ENCODE assay signal across 11 cellular contexts in genomic region chr16:82452002-82452741, GRCh38.
"Had no signal": no experiment of that assay in that cellular context is flagged by ENCODE, and none has a peak within 500 bp of the region (broad histone marks: within the 10 kb centered on the region; RNA-seq: fewer than 3 reads in every experiment).

No MANE protein-coding gene starts in this region.

- H3K36me3 ChIP-seq: gastroesophageal sphincter, tibial nerve had no signal

- H3K4me3 Mint-ChIP-seq: stimulated activated naive B cell treated with anti-CD40 and anti-IgM and Interleukin-4, amounts not matched to agents 10 μg/mL and 1 μg/mL and 100 μg/mL, for 72 hours had no signal

- H3K27me3 ChIP-seq: gastroesophageal sphincter, tibial nerve had no signal

- H3K27ac ChIP-seq: gastroesophageal sphincter, tibial nerve had no signal

- H3K4me3 ChIP-seq: gastroesophageal sphincter, tibial nerve had no signal

- ATAC-seq: activated CD4-positive, CD25-positive, alpha-beta regulatory T cell treated with anti-CD3 and anti-CD28 coated beads, Interleukin-2, amount 50 U/mL, for 24 hours; gastroesophageal sphincter; left ventricle myocardium superior; stimulated activated naive B cell treated with anti-CD40 and anti-IgM and Interleukin-4, amounts not matched to agents 10 μg/mL and 1 μg/mL and 100 μg/mL, for 72 hours had no signal

- H3K27ac Mint-ChIP-seq: stimulated activated naive B cell treated with anti-CD40 and anti-IgM and Interleukin-4, amounts not matched to agents 10 μg/mL and 1 μg/mL and 100 μg/mL, for 72 hours had no signal

- H3K9me3 ChIP-seq: gastroesophageal sphincter, tibial nerve had no signal

- DNase-seq: activated CD4-positive, alpha-beta T cell treated with anti-CD3 and anti-CD28 coated beads, Interleukin-2, amount 50 U/mL, for 1 hour; activated CD8-positive, alpha-beta memory T cell treated with anti-CD3 and anti-CD28 coated beads for 24 hours; erythroblast; left ventricle myocardium superior; stimulated activated CD4-positive, alpha-beta T cell treated with anti-CD3 and anti-CD28 coated beads, Interleukin-12 subunit alpha, Interleukin-12 subunit beta, amount 100 ng/mL, for 4 hours; stimulated activated naive B cell treated with anti-CD40 and anti-IgM and Interleukin-4, amounts not matched to agents 10 μg/mL and 1 μg/mL and 100 μg/mL, for 72 hours; T-helper 1 cell; T1000 had no signal

- H3K36me3 Mint-ChIP-seq: stimulated activated naive B cell treated with anti-CD40 and anti-IgM and Interleukin-4, amounts not matched to agents 10 μg/mL and 1 μg/mL and 100 μg/mL, for 72 hours had no signal
